Comparison of ENCODE assay signal across 1 cellular context in the genomic region with DNA sequence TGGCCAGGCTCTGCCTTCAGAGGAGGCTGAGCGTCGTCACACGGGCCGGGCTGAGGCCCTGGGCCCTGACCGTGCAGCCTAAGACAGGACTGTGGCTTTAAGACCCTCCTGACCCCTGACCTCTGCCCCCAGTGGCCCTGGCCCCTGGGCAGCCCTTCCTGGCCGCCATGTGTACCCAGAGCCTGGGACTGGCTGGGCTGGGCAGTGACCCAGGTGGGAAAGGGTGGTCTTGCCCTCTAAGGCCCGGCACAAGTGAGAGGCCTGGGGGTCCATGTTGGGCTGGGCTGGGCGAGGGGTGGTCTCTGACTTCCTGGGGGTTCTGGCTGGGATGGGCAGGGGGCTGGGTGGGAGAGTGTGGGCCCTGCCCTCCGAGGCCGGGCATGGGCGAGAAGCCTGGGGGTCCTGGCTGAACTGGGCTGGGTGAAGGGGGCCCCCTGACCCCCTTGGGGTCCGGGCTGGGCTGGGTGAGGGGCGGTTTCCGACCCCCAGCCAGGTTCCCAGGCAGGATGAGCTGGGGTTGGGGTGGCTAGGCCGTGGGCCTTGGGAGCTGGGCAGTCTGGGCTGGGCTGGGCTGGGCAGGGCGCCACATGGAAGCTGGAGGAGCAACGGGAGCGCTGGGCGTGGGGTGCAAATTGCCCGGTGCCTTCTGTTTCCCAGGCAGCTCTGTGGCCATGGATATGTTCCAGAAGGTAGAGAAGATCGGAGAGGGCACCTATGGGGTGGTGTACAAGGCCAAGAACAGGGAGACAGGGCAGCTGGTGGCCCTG.
TF ChIP-seq lines count a peak whose summit lies in the region.

Gene CDK3, plus strand, starts transcription at position 101 of the 767 bp plus-strand sequence. Its CDS starts 571 bp downstream, at position 672.

TF ChIP-seq in H1, 55 proteins besides CTCF, POLR2A, EP300 and RAD21:
- no peak for TF ChIP-seq TCF12 (IDR thresholded peaks at IDR 0.05; ENCODE audit: low read depth, low read length)
- TF ChIP-seq FOSL1 (IDR thresholded peaks at IDR 0.05; ENCODE audit: insufficient read depth, low read depth, low read length), result no peak
- TF ChIP-seq CHD1 (IDR thresholded peaks at IDR 0.05; ENCODE audit: low read depth, low read length), result no peak
- no peak for TF ChIP-seq SUZ12 (IDR thresholded peaks at IDR 0.05; ENCODE audit: low read length)
- TF ChIP-seq SIN3A (conservative IDR thresholded peaks at IDR 0.05 in 1 of 2, IDR thresholded peaks at IDR 0.05 in 1 of 2; ENCODE audit: low read depth in 1 of 2, low read length in 2 of 2), result no peak
- TF ChIP-seq RFX5 (IDR thresholded peaks at IDR 0.05; ENCODE audit: borderline replicate concordance, low read depth, low read length), result no peak
- no peak for TF ChIP-seq CREB1 (IDR thresholded peaks at IDR 0.05)
- no peak for TF ChIP-seq POLR2AphosphoS5 (IDR thresholded peaks at IDR 0.05; ENCODE audit: low read depth, low read length)
- TF ChIP-seq, protein P1, sequence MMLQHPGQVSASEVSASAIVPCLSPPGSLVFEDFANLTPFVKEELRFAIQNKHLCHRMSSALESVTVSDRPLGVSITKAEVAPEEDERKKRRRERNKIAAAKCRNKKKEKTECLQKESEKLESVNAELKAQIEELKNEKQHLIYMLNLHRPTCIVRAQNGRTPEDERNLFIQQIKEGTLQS (IDR thresholded peaks at IDR 0.05; ENCODE audit: insufficient read depth, low read depth, low read length), result no peak
- no peak for TF ChIP-seq CTBP2 (IDR thresholded peaks at IDR 0.05; ENCODE audit: borderline replicate concordance, insufficient read depth, insufficient read length, low read length)
- no peak for TF ChIP-seq KDM1A (IDR thresholded peaks at IDR 0.05; ENCODE audit: borderline replicate concordance, low read length)
- TF ChIP-seq USF2 (IDR thresholded peaks at IDR 0.05; ENCODE audit: low read length), result no peak
- TF ChIP-seq ASH2L (IDR thresholded peaks at IDR 0.05; ENCODE audit: low read length), result no peak
- TF ChIP-seq HDAC6 (IDR thresholded peaks at IDR 0.05; ENCODE audit: low read depth, low read length), result no peak
- TF ChIP-seq BACH1 (IDR thresholded peaks at IDR 0.05; ENCODE audit: low read length), result no peak
- TF ChIP-seq SIRT6 (IDR thresholded peaks at IDR 0.05; ENCODE audit: low read length), result no peak
